ENCODE assay signal across 8 cellular contexts in genomic region chr11:63882555-63883242, GRCh38. TPM values are rescaled to one million over a fixed set of nuclear protein-coding genes. Genes with fewer than 3 reads are reported as not detected.
A peak's percentile ranks its signal among the peaks of the same experiment; 100 is the strongest.
DNase-seq lines count a peak whose midpoint lies in the region; ATAC-seq, FAIRE-seq and TF ChIP-seq lines count a peak whose summit lies in the region.

No MANE protein-coding gene starts in this region.

- FAIRE-seq in GM12878 (lab: Jason Lieb, UNC) (no peak), GM12892 (lab: Jason Lieb, UNC) (no peak)

- H3K27ac ChIP-seq in GM12878 (ENCODE audit: control insufficient read depth, insufficient read depth): no peak overlapping the region
- H3K27ac ChIP-seq in lung (ENCODE audit: low read depth in 1 of 2, low read length in 1 of 2): no peak overlapping the region

- H3K36me3 ChIP-seq in GM12878 (ENCODE audit: control insufficient read depth in 2 of 2, insufficient read depth in 2 of 2, low read length in 1 of 2): peaks cover 7 to 14% of the 10 kb centered on the region in 2 experiments; a peak in 3 of 4 replicates
- peaks cover 0 to 4% of the 10 kb centered on the region in 2 donors for H3K36me3 ChIP-seq in lung (ENCODE audit: control insufficient read depth in 2 of 2, insufficient read depth in 2 of 2, low read length in 2 of 2)

- H3K4me3 ChIP-seq in GM12878 (no peak overlapping the region), lung (no peak overlapping the region), lower leg skin (ENCODE audit: low read depth, poor library complexity, severe bottlenecking) (no peak overlapping the region)

- H3K9me3 Mint-ChIP-seq in CD14-positive monocyte: no peaks in the 10 kb centered on the region

- no peaks in the 10 kb centered on the region for H3K27me3 ChIP-seq in GM12878 (replicated peaks in 1 of 2; ENCODE audit: control insufficient read depth in 2 of 2, insufficient read depth in 2 of 2, low read length in 1 of 2)
- no peaks in the 10 kb centered on the region for H3K27me3 ChIP-seq in lung (ENCODE audit: control insufficient read depth, insufficient read depth)

- DNase-seq in CD14-positive monocyte (ENCODE audit: low spot score) (peak; percentile 65), KG1 (lab: John Stamatoyannopoulos, UW) (peak; percentile 28), GM12878 (ENCODE audit: low read depth, low spot score) (no peak), lung (ENCODE audit: low spot score) (peak; percentile 44), DMS53 treated with DMSO at 0.1 percent for 48 hours (lab: John Stamatoyannopoulos, UW; ENCODE audit: unreplicated experiment) (no peak), lower leg skin (ENCODE audit: low spot score in 2 of 2) (no peak), GM12892 (ENCODE audit: insufficient read length) (no peak)
- no peak for DNase-seq in activated naive CD4-positive, alpha-beta T cell treated with anti-CD3 and anti-CD28 coated beads, Interleukin-2, amount 50 U/mL, for 16 hours

- peaks cover 70% of the 10 kb centered on the region for H3K4me1 Mint-ChIP-seq in CD14-positive monocyte

- RAD21 ChIA-PET in GM12878 (lab: Charles Lee; ENCODE audit: unreplicated experiment): no interaction called here

- intact Hi-C loops in CD14-positive monocyte (cut with micrococcal nuclease): no loop called here
- intact Hi-C loops in GM12878 (cut with micrococcal nuclease; ENCODE audit: unreplicated experiment): no loop called here
- intact Hi-C loops in lower leg skin (cut with DNase I; ENCODE audit: low total_unique reads): no loop called here

- H3K4me1 ChIP-seq in GM12878 (ENCODE audit: control insufficient read depth, insufficient read depth, low read length) (peaks cover 20% of the 10 kb centered on the region), lung (ENCODE audit: control insufficient read depth in 2 of 2, insufficient read depth in 2 of 2, low read length in 2 of 2) (peaks cover 18 to 24% of the 10 kb centered on the region in 2 donors)

- TF ChIP-seq RAD21 in GM12878 (IDR thresholded peaks at IDR 0.05; ENCODE audit: insufficient read depth, low read depth, low read length): no peak

- H3K79me2 ChIP-seq in GM12878 (ENCODE audit: control insufficient read depth, insufficient read depth, low read length): peaks cover 35% of the 10 kb centered on the region

- no peak overlapping the region for H2AFZ ChIP-seq in GM12878 (ENCODE audit: control insufficient read depth, low read depth, low read length)

- no peak for TF ChIP-seq EP300 in GM12878 (IDR thresholded peaks at IDR 0.05; ENCODE audit: borderline replicate concordance in 1 of 2, control insufficient read depth in 1 of 2, low read depth in 2 of 2, low read length in 2 of 2)

- peak overlapping the region in 1 of 2 donors; percentile 15 for H3K4me3 Mint-ChIP-seq in CD14-positive monocyte

- H4K20me1 ChIP-seq in GM12878 (ENCODE audit: control insufficient read depth, insufficient read depth): peaks cover 5% of the 10 kb centered on the region; the same call in 1 of the 2 replicates

- H3K36me3 Mint-ChIP-seq in CD14-positive monocyte: peaks cover 20 to 61% of the 10 kb centered on the region in 2 donors

- no peak overlapping the region for H3K9ac ChIP-seq in GM12878 (ENCODE audit: control insufficient read depth, insufficient read depth, low read length)

- ATAC-seq in GM12878 (peak; percentile 15; the same call in 1 of the 3 replicates), lung (ENCODE audit: insufficient read depth, low FRiP score) (peak; percentile 47)

- H3K9me3 ChIP-seq in GM12878 (replicated peaks; ENCODE audit: control insufficient read depth, insufficient read depth, low read length) (no peaks in the 10 kb centered on the region), lung (ENCODE audit: control insufficient read depth in 2 of 2, insufficient read depth in 1 of 2, low read length in 1 of 2) (no peaks in the 10 kb centered on the region)

- SMC1A ChIA-PET in GM12878 (lab: Charles Lee; ENCODE audit: uncharacterized antibody, unreplicated experiment): interaction anchor here (0.9 to 2.5 kb wide), 3 partner anchors 43 to 63 kb away, joined by 3 to 10 read pairs (median 3); partner anchors contain the start of gene MARK2

- in situ Hi-C loops in GM12878 (cut with MboI): no loop called here

- POLR2A ChIA-PET in GM12878 (lab: Charles Lee): no interaction called here

- CTCF ChIA-PET in GM12878 (lab: Yijun Ruan, JAX): interaction anchor here (0.7 to 2.4 kb wide), 2 partner anchors 10 to 45 kb away, joined by 4 to 13 read pairs; partner anchors contain the start of gene MARK2

- WGBS in GM12878 (ENCODE audit: insufficient coverage, insufficient replicate concordance, low lambda C conversion rate, missing lambda C conversion rate): 85% methylated on average over 7 of the region's 7 CpGs
- WGBS in lung, 2 donors: 45 to 70% methylated on average over 7 of the region's 7 CpGs
- 38 to 58% methylated on average over 7 of the region's 7 CpGs for WGBS in lower leg skin, 2 donors

- H3K27me3 Mint-ChIP-seq in CD14-positive monocyte (ENCODE audit: low read depth in 3 of 3): no peaks in the 10 kb centered on the region

- TF ChIP-seq POLR2A in GM12878 (IDR thresholded peaks at IDR 0.05; ENCODE audit: low read depth, low read length) (no peak), lower leg skin (IDR thresholded peaks at IDR 0.05) (no peak), GM12892 (IDR thresholded peaks at IDR 0.05; ENCODE audit: low read depth, low read length) (no peak)

- H3K4me2 ChIP-seq in GM12878 (ENCODE audit: control insufficient read depth, insufficient read depth): no peak overlapping the region

- TF ChIP-seq CTCF in CD14-positive monocyte (IDR thresholded peaks at IDR 0.05) (no peak), GM12878 (IDR thresholded peaks at IDR 0.05 in 2 of 3, conservative IDR thresholded peaks at IDR 0.05 in 1 of 3; ENCODE audit: control insufficient read depth in 2 of 3, extremely low read depth in 1 of 3, insufficient read depth in 1 of 3, low read depth in 3 of 3, low read length in 3 of 3) (no peak), lung (IDR thresholded peaks at IDR 0.05; ENCODE audit: control extremely low read depth, extremely low read depth) (no peak), lower leg skin (IDR thresholded peaks at IDR 0.05) (no peak)

- H3K27ac Mint-ChIP-seq in CD14-positive monocyte: peak overlapping the region; percentile 63 to 88 (median 80)

- BruUV-seq in GM12878 (replicated peaks; lab: Mats Ljungman, UMichigan): no TSS peak

RNA-seq across cellular contexts. Expression of gene RCOR2, which starts 34.3 kb away (rescaled TPM):
- not detected for polyA plus RNA-seq in CD14-positive monocyte
- total RNA-seq in GM12878 (2013; cell fraction: nucleolus; rRNA removed): 0.40 and 0.81 TPM in 2 replicates
- total RNA-seq in GM12878 (2014; rRNA removed): 0.05 and 0.17 TPM in 2 replicates
- 0.09 TPM in 1 of 2 replicates, not detected in the other for total RNA-seq in GM12878 (2014; rRNA removed; fragmentation: Illumina TruSeq; extraction: Trizol)
- total RNA-seq in GM12878 (2021): 0.16 and 0.28 TPM in 2 replicates
- polyA plus RNA-seq in GM12878 (2011; ENCODE audit: low read depth): not detected
- polyA plus RNA-seq in GM12878 (2011; rRNA removed): 0.07 and 0.11 TPM in 2 replicates
- polyA plus RNA-seq in GM12878 (2011; cell fraction: cytosol; rRNA removed): 0.18 TPM in 2 replicates
- 0.31 and 0.66 TPM in 2 replicates for polyA plus RNA-seq in GM12878 (2011; cell fraction: nucleus; rRNA removed)
- 0.15 and 0.16 TPM in 2 replicates for polyA plus RNA-seq in GM12878 (2012)
- 0.06 and 0.10 TPM in 2 replicates for polyA plus RNA-seq in GM12878 (2014; fragmentation: Illumina TruSeq; extraction: Trizol)
- not detected for polyA plus RNA-seq in GM12878 (2014; fragmentation: Nextera tagmentation; extraction: Ambion mirVana)
- 0.23 and 0.32 TPM in 2 replicates for polyA plus RNA-seq in GM12878 (2014; rRNA removed)
- not detected for polyA plus RNA-seq in GM12878 (2016; fragmentation: Nextera tagmentation; extraction: Ambion mirVana)
- 0.07 TPM in 1 of 2 replicates, not detected in the other for polyA minus RNA-seq in GM12878 (2011; rRNA and poly(A)+ RNA removed)
- not detected in 2 replicates for polyA minus RNA-seq in GM12878 (2011; cell fraction: cytosol; rRNA and poly(A)+ RNA removed)
- 0.12 TPM in 1 of 2 replicates, not detected in the other for polyA minus RNA-seq in GM12878 (2011; cell fraction: nucleus; rRNA and poly(A)+ RNA removed)
- 1 to 10 TPM; 1.4 to 1.6 TPM for total RNA-seq in lung
- polyA plus RNA-seq in lung: under 1 TPM; 0.16 to 0.37 TPM
- total RNA-seq in lower leg skin: under 1 TPM in 1 of 4 donors, not detected in 3; 0.16 TPM
- polyA plus RNA-seq in GM12892 (2012; ENCODE audit: missing spikeins): 0.40 TPM

RNA-seq across cellular contexts. Expression of gene MARK2, which starts 43.8 kb away (rescaled TPM):
- 10 to 100 TPM; 32.4 to 33.3 TPM for polyA plus RNA-seq in CD14-positive monocyte
- 23.7 and 26.6 TPM in 2 replicates for total RNA-seq in GM12878 (2013; cell fraction: nucleolus; rRNA removed)
- 10.7 and 14.8 TPM in 2 replicates for total RNA-seq in GM12878 (2014; rRNA removed)
- 9.3 and 9.7 TPM in 2 replicates for total RNA-seq in GM12878 (2014; rRNA removed; fragmentation: Illumina TruSeq; extraction: Trizol)
- 29.5 and 30.0 TPM in 2 replicates for total RNA-seq in GM12878 (2021)
- 7.8 TPM for polyA plus RNA-seq in GM12878 (2011; ENCODE audit: low read depth)
- polyA plus RNA-seq in GM12878 (2011; rRNA removed): 11.3 and 14.5 TPM in 2 replicates
- polyA plus RNA-seq in GM12878 (2011; cell fraction: cytosol; rRNA removed): 13.9 and 15.3 TPM in 2 replicates
- polyA plus RNA-seq in GM12878 (2011; cell fraction: nucleus; rRNA removed): 21.1 and 29.6 TPM in 2 replicates
- 12.7 and 13.2 TPM in 2 replicates for polyA plus RNA-seq in GM12878 (2012)
- polyA plus RNA-seq in GM12878 (2014; fragmentation: Illumina TruSeq; extraction: Trizol): 13.6 and 16.1 TPM in 2 replicates
- polyA plus RNA-seq in GM12878 (2014; fragmentation: Nextera tagmentation; extraction: Ambion mirVana): under 1 TPM; 0.19 to 0.40 TPM
- 20.2 and 22.2 TPM in 2 replicates for polyA plus RNA-seq in GM12878 (2014; rRNA removed)
- polyA plus RNA-seq in GM12878 (2016; fragmentation: Nextera tagmentation; extraction: Ambion mirVana): 10 to 100 TPM in 1 of 2 experiments, 1 to 10 TPM in 1; 4.1 to 11.9 TPM
- polyA minus RNA-seq in GM12878 (2011; rRNA and poly(A)+ RNA removed): 20.0 and 24.5 TPM in 2 replicates
- polyA minus RNA-seq in GM12878 (2011; cell fraction: cytosol; rRNA and poly(A)+ RNA removed): 14.2 and 16.5 TPM in 2 replicates
- 8.9 and 19.0 TPM in 2 replicates for polyA minus RNA-seq in GM12878 (2011; cell fraction: nucleus; rRNA and poly(A)+ RNA removed)
- 10 to 100 TPM; 35.3 to 42.9 TPM for total RNA-seq in lung
- polyA plus RNA-seq in lung: 10 to 100 TPM; 15.5 to 29.2 TPM
- 10 to 100 TPM; 78.3 to 87.2 (median 81.2) TPM for total RNA-seq in lower leg skin
- polyA plus RNA-seq in GM12892 (2012; ENCODE audit: missing spikeins): 10.8 TPM

RNA-seq across cellular contexts. Expression of gene NAA40, which starts 56.1 kb away (rescaled TPM):
- polyA plus RNA-seq in CD14-positive monocyte (1 to 10 TPM; 1.5 to 1.6 TPM), GM12878 (2011; rRNA removed) (16.3 and 22.4 TPM in 2 replicates), GM12878 (2014; fragmentation: Illumina TruSeq; extraction: Trizol) (31.6 and 31.7 TPM in 2 replicates), GM12878 (2014; fragmentation: Nextera tagmentation; extraction: Ambion mirVana) (1 to 10 TPM; 4.8 to 6.0 TPM), GM12878 (2014; rRNA removed) (24.7 and 24.8 TPM in 2 replicates), GM12878 (2016; fragmentation: Nextera tagmentation; extraction: Ambion mirVana) (10 to 100 TPM; 21.9 to 23.5 TPM), lung (1 to 10 TPM; 9.2 to 9.6 TPM)
- total RNA-seq in GM12878 (2013; cell fraction: nucleolus; rRNA removed): 57.1 and 59.5 TPM in 2 replicates
- total RNA-seq in GM12878 (2014; rRNA removed) (16.4 and 17.5 TPM in 2 replicates), GM12878 (2014; rRNA removed; fragmentation: Illumina TruSeq; extraction: Trizol) (18.0 and 19.1 TPM in 2 replicates), GM12878 (2021) (25.0 and 25.7 TPM in 2 replicates), lung (10 to 100 TPM; 18.1 to 20.5 TPM), lower leg skin (10 to 100 TPM in 1 of 4 donors, 1 to 10 TPM in 3; 3.0 to 10.2 (median 6.1) TPM)
- 11.0 TPM for polyA plus RNA-seq in GM12878 (2011; ENCODE audit: low read depth)
- polyA plus RNA-seq in GM12878 (2011; cell fraction: cytosol; rRNA removed): 28.8 and 33.0 TPM in 2 replicates
- 47.3 and 63.9 TPM in 2 replicates for polyA plus RNA-seq in GM12878 (2011; cell fraction: nucleus; rRNA removed)
- polyA plus RNA-seq in GM12878 (2012): 14.0 and 14.5 TPM in 2 replicates
- polyA minus RNA-seq in GM12878 (2011; rRNA and poly(A)+ RNA removed): 16.7 and 32.3 TPM in 2 replicates
- 4.5 and 6.1 TPM in 2 replicates for polyA minus RNA-seq in GM12878 (2011; cell fraction: cytosol; rRNA and poly(A)+ RNA removed)
- 16.4 and 29.7 TPM in 2 replicates for polyA minus RNA-seq in GM12878 (2011; cell fraction: nucleus; rRNA and poly(A)+ RNA removed)
- polyA plus RNA-seq in GM12892 (2012; ENCODE audit: missing spikeins): 16.0 TPM

Comparison
In these comparisons a context has a peak if more than half of its experiments do, and no peak if none do; other contexts are left out.
1. DNase-seq: peak in CD14-positive monocyte (single experiment), KG1 (single experiment) and lung (single experiment); none in GM12878 (single experiment), DMS53 treated with DMSO at 0.1 percent for 48 hours (single experiment), lower leg skin (0 of 2), GM12892 (single experiment) and activated naive CD4-positive, alpha-beta T cell treated with anti-CD3 and anti-CD28 coated beads, Interleukin-2, amount 50 U/mL, for 16 hours (single experiment).